ENCODE assay signal across 8 cellular contexts in genomic region chr9:127786773-127787123, GRCh38. TPM values are rescaled to one million over a fixed set of nuclear protein-coding genes. Genes with fewer than 3 reads are reported as not detected.
A peak's percentile ranks its signal among the peaks of the same experiment; 100 is the strongest.
DNase-seq lines count a peak whose midpoint lies in the region; ATAC-seq and TF ChIP-seq lines count a peak whose summit lies in the region.

No MANE protein-coding gene starts in this region.

- peak; percentile 33 for TF ChIP-seq CTCF in GM06990 (IDR thresholded peaks at IDR 0.05; ENCODE audit: insufficient read depth, low read length, poor library complexity, severe bottlenecking)
- TF ChIP-seq CTCF in Peyer's patch (IDR thresholded peaks at IDR 0.05) = peak in 4 of 6 experiments; percentile 45 to 63 (median 56)
- peak; percentile 12 to 42 (median 16) for TF ChIP-seq CTCF in esophagus muscularis mucosa (IDR thresholded peaks at IDR 0.05)

- no peak for TF ChIP-seq EP300 in esophagus muscularis mucosa (IDR thresholded peaks at IDR 0.05)

- peaks cover 34% of the 10 kb centered on the region for H3K36me3 ChIP-seq in GM06990 (ENCODE audit: control insufficient read depth, insufficient read depth, low read length)
- peaks cover 0 to 49% (median 0%) of the 10 kb centered on the region in 3 donors for H3K36me3 ChIP-seq in Peyer's patch
- H3K36me3 ChIP-seq in esophagus muscularis mucosa = peaks cover 46 to 52% (median 49%) of the 10 kb centered on the region in 4 donors
- peaks cover 39% of the 10 kb centered on the region for H3K36me3 ChIP-seq in rectal smooth muscle tissue (ENCODE audit: control insufficient read depth, insufficient read depth, low read length)

- TF ChIP-seq POLR2A in Peyer's patch (IDR thresholded peaks at IDR 0.05) (no peak), esophagus muscularis mucosa (IDR thresholded peaks at IDR 0.05; ENCODE audit: low read depth) (no peak)

- no peak overlapping the region for H3K9ac ChIP-seq in rectal smooth muscle tissue (ENCODE audit: low read length)

- WGBS in esophagus muscularis mucosa = 1% methylated on average over 12 of the region's 12 CpGs

- H3K9me3 ChIP-seq in Peyer's patch (no peaks in the 10 kb centered on the region), esophagus muscularis mucosa (no peaks in the 10 kb centered on the region)

- H3K4me1 ChIP-seq in Peyer's patch (peaks cover 0 to 39% (median 20%) of the 10 kb centered on the region in 4 donors), esophagus muscularis mucosa (peaks cover 50 to 58% (median 52%) of the 10 kb centered on the region in 4 donors), rectal smooth muscle tissue (ENCODE audit: control insufficient read depth, insufficient read depth, low read length) (peaks cover 7% of the 10 kb centered on the region)

- no peak for DNase-seq in GM06990 (ENCODE audit: extremely low read depth, insufficient read length)
- no peak for DNase-seq in Peyer's patch
- DNase-seq in esophagus muscularis mucosa (ENCODE audit: extremely low spot score) = no peak
- no peak for DNase-seq in UCSD-AML1 (lab: John Stamatoyannopoulos, UW; ENCODE audit: unreplicated experiment)
- no peak for DNase-seq in NCI-H345 treated with DMSO at 0.1 percent for 48 hours (lab: John Stamatoyannopoulos, UW; ENCODE audit: unreplicated experiment)
- no peak for DNase-seq in MV-4-11 (lab: John Stamatoyannopoulos, UW)

- H3K27ac ChIP-seq in Peyer's patch (peak overlapping the region; percentile 95 to 100 (median 96)), esophagus muscularis mucosa (replicated peaks in 1 of 4) (peak overlapping the region; percentile 92 to 98 (median 97)), rectal smooth muscle tissue (ENCODE audit: low read depth, low read length) (peak overlapping the region; percentile 87)

- H3K27me3 ChIP-seq in GM06990 (replicated peaks; ENCODE audit: control insufficient read depth, insufficient read depth, low read length) (no peaks in the 10 kb centered on the region), Peyer's patch (no peaks in the 10 kb centered on the region), esophagus muscularis mucosa (no peaks in the 10 kb centered on the region), rectal smooth muscle tissue (ENCODE audit: control insufficient read depth, insufficient read depth, low read length) (no peaks in the 10 kb centered on the region)

- ATAC-seq in HG02763 (IDR thresholded peaks at IDR 0.05; ENCODE audit: unreplicated experiment) = no peak

- intact Hi-C loops in esophagus muscularis mucosa (cut with DNase I) = loop anchor here (5.0 kb wide), 2 partner anchors 86 to 136 kb away; no protein-coding TSS in a partner anchor

- H3K4me3 ChIP-seq in GM06990 (replicated peaks; ENCODE audit: low read depth, low read length) (peak overlapping the region; percentile 89), Peyer's patch (peak overlapping the region; percentile 86 to 100 (median 98)), esophagus muscularis mucosa (peak overlapping the region; percentile 73 to 99 (median 87)), rectal smooth muscle tissue (ENCODE audit: low read length) (peak overlapping the region; percentile 87)

RNA-seq across cellular contexts. Expression of gene CDK9, which starts 0.9 kb away (rescaled TPM):
- 100 to 1,000 TPM in 1 of 4 donors, 10 to 100 TPM in 3; 53.6 to 116 (median 83.9) TPM for total RNA-seq in Peyer's patch
- 10 to 100 TPM; 54.4 to 79.6 (median 71.7) TPM for total RNA-seq in esophagus muscularis mucosa

RNA-seq across cellular contexts. Expression of gene SH2D3C, which starts 8.3 kb away (rescaled TPM):
- total RNA-seq in Peyer's patch = 10 to 100 TPM in 1 of 4 donors, 1 to 10 TPM in 3; 1.4 to 22.3 (median 4.1) TPM
- 10 to 100 TPM in 3 of 4 donors, 1 to 10 TPM in 1; 5.0 to 18.1 (median 14.3) TPM for total RNA-seq in esophagus muscularis mucosa

RNA-seq across cellular contexts. Expression of gene FPGS, which starts 15.9 kb away (rescaled TPM):
- total RNA-seq in Peyer's patch (100 to 1,000 TPM in 1 of 4 donors, 10 to 100 TPM in 3; 46.1 to 105 (median 71.5) TPM), esophagus muscularis mucosa (10 to 100 TPM; 36.1 to 56.3 (median 50.1) TPM)

RNA-seq across cellular contexts. Expression of gene TOR2A, which starts 51.7 kb away (rescaled TPM):
- total RNA-seq in Peyer's patch (10 to 100 TPM; 26.4 to 70.9 (median 35.4) TPM), esophagus muscularis mucosa (1 to 10 TPM; 5.4 to 9.2 (median 7.0) TPM)
